Comparison of ENCODE assay signal across 9 cellular contexts in the genomic region with DNA sequence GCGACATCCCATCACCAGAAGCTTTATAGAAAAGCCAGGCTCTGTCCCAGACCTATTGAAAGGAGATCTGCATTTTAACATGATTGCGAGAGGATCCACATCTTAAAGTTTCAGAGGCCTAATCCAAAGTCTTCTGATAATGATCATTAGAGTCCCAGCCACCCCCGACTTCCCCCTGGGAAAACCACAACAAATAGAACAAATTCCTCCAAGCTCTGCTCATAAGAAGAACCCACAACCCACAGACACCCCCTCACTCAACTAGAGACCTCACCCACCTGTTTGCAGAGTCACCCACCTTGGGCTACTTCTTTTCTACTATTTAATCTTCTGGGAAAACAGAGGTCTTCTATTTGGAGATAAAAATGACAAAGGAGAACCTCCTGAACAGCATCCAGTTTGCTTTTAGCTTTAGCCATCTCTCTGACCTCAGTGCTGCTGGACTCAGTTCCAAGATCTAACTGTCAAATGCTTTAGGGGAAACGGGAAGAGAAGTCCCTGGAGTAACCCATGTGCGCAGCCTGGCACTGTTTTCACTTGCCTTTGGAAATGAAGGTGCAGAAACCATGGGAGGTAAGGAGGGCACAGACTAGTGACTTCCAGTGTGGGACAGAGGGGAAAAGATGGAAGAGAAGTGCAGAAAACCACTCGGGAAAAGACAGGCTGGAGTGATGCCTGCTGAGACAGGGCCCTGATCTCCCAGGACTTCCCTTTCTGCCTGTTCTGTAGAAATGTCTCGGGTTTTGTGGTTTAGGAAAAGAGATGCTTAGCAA.
DNase-seq lines count a peak whose midpoint lies in the region; ATAC-seq, FAIRE-seq and TF ChIP-seq lines count a peak whose summit lies in the region.
"Had no signal": no experiment of that assay in that cellular context is flagged by ENCODE, and none has a peak within 500 bp of the region (broad histone marks: within the 10 kb centered on the region; RNA-seq: fewer than 3 reads in every experiment).

No MANE protein-coding gene starts in this region.

- WGBS in HepG2 (ENCODE audit: low lambda C conversion rate): 35% methylated on average over 7 of the region's 7 CpGs

- peaks cover 83% of the 10 kb centered on the region for H3K4me1 Mint-ChIP-seq in activated naive CD8-positive, alpha-beta T cell (ENCODE audit: low read depth)

- H2AFZ ChIP-seq in HepG2 (ENCODE audit: low read length): peak overlapping the region; percentile 39

- H3K4me2 ChIP-seq in HepG2 (ENCODE audit: low read depth, low read length): peak overlapping the region; percentile 38

- no peaks in the 10 kb centered on the region for H3K36me3 ChIP-seq in HepG2 (replicated peaks in 1 of 2; ENCODE audit: control insufficient read depth in 1 of 2, insufficient read depth in 2 of 2, low read length in 2 of 2)
- H3K36me3 ChIP-seq: transverse colon had no signal

- POLR2A ChIA-PET in HepG2 (lab: Yijun Ruan, JAX): interaction anchor here (0.6 to 3.2 kb wide), 5 partner anchors 9 to 192 kb away, joined by 3 to 17 read pairs (median 6); a partner anchor contains a TSS

- H3K4me3 ChIP-seq in HepG2 (replicated peaks in 1 of 3; ENCODE audit: insufficient read depth in 1 of 3, low read depth in 2 of 3, low read length in 3 of 3) (no peak overlapping the region), dorsolateral prefrontal cortex (no peak overlapping the region)
- H3K4me3 ChIP-seq: transverse colon had no signal

- H4K20me1 ChIP-seq in HepG2 (ENCODE audit: insufficient read depth, low read length): no peaks in the 10 kb centered on the region

- intact Hi-C loops in HepG2 (cut with micrococcal nuclease; ENCODE audit: unreplicated experiment) (no loop called here), dorsolateral prefrontal cortex (cut with DNase I) (no loop called here)

- DNase-seq in stimulated activated CD4-positive, alpha-beta T cell treated with anti-CD3 and anti-CD28 coated beads, Interleukin-15, amount 100 ng/mL, for 24 hours: peak; percentile 35
- DNase-seq in stimulated activated CD4-positive, alpha-beta T cell treated with anti-CD3 and anti-CD28 coated beads, Interleukin-2, amount 100 ng/mL, for 24 hours: no peak
- DNase-seq in HepG2 (ENCODE audit: low spot score) (no peak), urothelium cell line (ENCODE audit: low spot score) (peak; percentile 85), dorsolateral prefrontal cortex (no peak), NCI-H1694 treated with DMSO at 0.1 percent for 48 hours (lab: John Stamatoyannopoulos, UW) (no peak)
- DNase-seq: transverse colon had no signal

- H3K9me3 Mint-ChIP-seq in activated naive CD8-positive, alpha-beta T cell (ENCODE audit: low read depth): no peaks in the 10 kb centered on the region

- no peak overlapping the region for H3K9ac ChIP-seq in HepG2 (ENCODE audit: insufficient read depth, low read depth, low read length)

- H3K79me2 ChIP-seq in HepG2 (ENCODE audit: insufficient read depth, low read length): no peaks in the 10 kb centered on the region

- no peaks in the 10 kb centered on the region for H3K9me3 ChIP-seq in HepG2 (ENCODE audit: low read length)
- H3K9me3 ChIP-seq: transverse colon had no signal

- peaks cover 71% of the 10 kb centered on the region for H3K4me1 ChIP-seq in HepG2 (ENCODE audit: insufficient read depth, low read length)

- peak overlapping the region; percentile 82 for H3K27ac Mint-ChIP-seq in activated naive CD8-positive, alpha-beta T cell

- TF ChIP-seq CTCF in HepG2 (CRISPR knock-in tag; IDR thresholded peaks at IDR 0.05) (no peak), dorsolateral prefrontal cortex (IDR thresholded peaks at IDR 0.05 in 54 of 56, conservative IDR thresholded peaks at IDR 0.05 in 2 of 56; ENCODE audit: low read depth in 1 of 56, partially characterized antibody in 56 of 56) (no peak)

- H3K4me3 Mint-ChIP-seq in activated naive CD8-positive, alpha-beta T cell: peak overlapping the region; percentile 75

- TF ChIP-seq RAD21 in HepG2 (CRISPR knock-in tag; IDR thresholded peaks at IDR 0.05): no peak

- H3K27me3 ChIP-seq in HepG2 (ENCODE audit: control insufficient read depth in 1 of 2, insufficient read depth in 2 of 2, low read length in 2 of 2): no peaks in the 10 kb centered on the region
- peaks cover 0 to 7% (median 0%) of the 10 kb centered on the region in 45 donors for H3K27me3 ChIP-seq in dorsolateral prefrontal cortex
- H3K27me3 ChIP-seq: transverse colon had no signal

- H3K27ac ChIP-seq in HepG2 (ENCODE audit: extremely low read length, insufficient read depth, low read length): no peak overlapping the region
- H3K27ac ChIP-seq in dorsolateral prefrontal cortex: peak overlapping the region in 12 of 59 donors; percentile 0 to 56 (median 21)

- BruUV-seq in HepG2 (replicated peaks; lab: Mats Ljungman, UMichigan): no TSS peak

- TF ChIP-seq POLR2A in HepG2 (IDR thresholded peaks at IDR 0.05; ENCODE audit: insufficient read depth in 1 of 2, low read depth in 2 of 2, low read length in 2 of 2): no peak

- CTCF ChIA-PET in HepG2 (lab: Yijun Ruan, JAX; ENCODE audit: low intra/inter-chr PET ratio, low total read pairs): no interaction called here

- TF ChIP-seq EP300 in HepG2 (IDR thresholded peaks at IDR 0.05; ENCODE audit: low read depth in 2 of 2, low read length in 2 of 2) (no peak), HepG2 (CRISPR knock-in tag; IDR thresholded peaks at IDR 0.05; ENCODE audit: borderline replicate concordance) (no peak)

- in situ Hi-C loops in HepG2 (cut with HindIII; ENCODE audit: extremely low pct_ligation_motif_present, low pct_unique_long_range_greater_than_20kb): no loop called here

- ATAC-seq in HepG2: no peak
- ATAC-seq in GM21515 (IDR thresholded peaks at IDR 0.05; ENCODE audit: unreplicated experiment): no peak

- no peaks in the 10 kb centered on the region for H3K36me3 Mint-ChIP-seq in activated naive CD8-positive, alpha-beta T cell

- no peaks in the 10 kb centered on the region for H3K27me3 Mint-ChIP-seq in activated naive CD8-positive, alpha-beta T cell

- FAIRE-seq in HepG2 (lab: Jason Lieb, UNC): no peak
- FAIRE-seq in urothelium cell line (lab: Jason Lieb, UNC): peak; percentile 89

TF ChIP-seq in HepG2, 621 proteins besides CTCF, POLR2A, EP300 and RAD21:
- TF ChIP-seq TAF1 (CRISPR knock-in tag; IDR thresholded peaks at IDR 0.05): no peak
TF ChIP-seq in HepG2: peak in this region for 0.

Comparison
In these comparisons a context has a peak if more than half of its experiments do, and no peak if none do; other contexts are left out.
1. DNase-seq: peak in stimulated activated CD4-positive, alpha-beta T cell treated with anti-CD3 and anti-CD28 coated beads, Interleukin-15, amount 100 ng/mL, for 24 hours (single experiment) and urothelium cell line (single experiment); none in stimulated activated CD4-positive, alpha-beta T cell treated with anti-CD3 and anti-CD28 coated beads, Interleukin-2, amount 100 ng/mL, for 24 hours (0 of 2), HepG2 (single experiment), dorsolateral prefrontal cortex (0 of 10) and NCI-H1694 treated with DMSO at 0.1 percent for 48 hours (single experiment).